In the genomic region with DNA sequence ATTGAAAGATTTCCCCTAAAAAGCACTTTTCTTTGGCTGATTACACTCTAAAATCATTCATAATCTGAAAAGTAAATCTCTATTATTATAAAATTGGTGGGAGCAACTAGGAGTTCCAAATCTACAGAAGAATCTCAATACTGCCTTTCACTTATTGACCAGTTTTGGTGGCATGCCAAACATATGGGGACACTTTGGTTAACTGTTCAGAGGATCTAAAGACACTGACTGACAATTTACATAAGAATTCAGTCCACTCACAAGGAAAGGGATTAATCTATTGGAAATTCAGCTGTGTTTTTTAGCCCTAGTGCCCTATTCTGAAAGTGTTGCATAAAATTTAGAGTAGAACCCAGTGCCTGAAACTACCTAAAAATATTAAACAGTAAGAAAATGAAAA, we compare ENCODE assay signal across 18 cellular contexts.
DNase-seq lines count a peak whose midpoint lies in the region; ATAC-seq, FAIRE-seq and TF ChIP-seq lines count a peak whose summit lies in the region.
"Had no signal": no experiment of that assay in that cellular context is flagged by ENCODE, and none has a peak within 500 bp of the region (broad histone marks: within the 10 kb centered on the region; RNA-seq: fewer than 3 reads in every experiment).

No MANE protein-coding gene starts in this region.

- POLR2A ChIA-PET in A673 (lab: Charles Lee; ENCODE audit: low non-redundant PET) = no interaction called here
- POLR2A ChIA-PET in IMR-90 (lab: Charles Lee; ENCODE audit: unreplicated experiment) = no interaction called here

- H3K4me3 Mint-ChIP-seq in neural progenitor cell = no peak overlapping the region
- H3K4me3 Mint-ChIP-seq: CD14-positive monocyte; CD8-positive, alpha-beta T cell; H9 had no signal

- H4K91ac ChIP-seq in IMR-90 (ENCODE audit: insufficient read depth, low read depth, low read length) = no peak overlapping the region; the same call in 1 of the 2 replicates

- H2BK15ac ChIP-seq in IMR-90 (ENCODE audit: low read depth, low read length) = no peak overlapping the region

- H4K20me1 ChIP-seq in IMR-90 (ENCODE audit: insufficient read depth, low read length) (no peaks in the 10 kb centered on the region), neural progenitor cell (ENCODE audit: low read depth) (no peaks in the 10 kb centered on the region)

- no peak overlapping the region for H3K27ac Mint-ChIP-seq in neural progenitor cell
- H3K27ac Mint-ChIP-seq: CD14-positive monocyte; CD8-positive, alpha-beta T cell had no signal

- 0 out of 2 replicates have a peak overlapping the region, but pooled peaks have one; percentile 8 for H3K23ac ChIP-seq in IMR-90 (ENCODE audit: low read depth, low read length)

- H3K9me1 ChIP-seq in IMR-90 (ENCODE audit: insufficient read depth, low read length) = no peaks in the 10 kb centered on the region

- ATAC-seq in IMR-90 (ENCODE audit: low read depth) = no peak
- ATAC-seq: CD8-positive, alpha-beta T cell had no signal

- H3K56ac ChIP-seq in IMR-90 (ENCODE audit: extremely low read depth, insufficient read depth, low read length) = no peak overlapping the region

- H3K27me3 Mint-ChIP-seq in neural progenitor cell (ENCODE audit: insufficient read depth, low read depth) = no peaks in the 10 kb centered on the region

- TF ChIP-seq CTCF in A673 (conservative IDR thresholded peaks at IDR 0.05; ENCODE audit: low read depth, low read length) (no peak), IMR-90 (conservative IDR thresholded peaks at IDR 0.05; ENCODE audit: low read depth, low read length) (no peak), neural progenitor cell (IDR thresholded peaks at IDR 0.05) (no peak)

- H3K4me3 ChIP-seq in A673 (ENCODE audit: low read depth, low read length, poor library complexity, severe bottlenecking) (no peak overlapping the region), IMR-90 (ENCODE audit: insufficient read depth, low read depth, low read length) (no peak overlapping the region), adipocyte (ENCODE audit: low read length) (no peak overlapping the region), neural progenitor cell (no peak overlapping the region)

- no peak overlapping the region for H4K8ac ChIP-seq in IMR-90 (ENCODE audit: low read depth in 2 of 2, low read length in 2 of 2)

- peak overlapping the region; percentile 86 for H2BK120ac ChIP-seq in IMR-90 (ENCODE audit: low read depth, low read length)

- TF ChIP-seq RAD21 in IMR-90 (IDR thresholded peaks at IDR 0.05; ENCODE audit: low read length) = no peak

- H3K9me3 ChIP-seq in A673 (ENCODE audit: low read depth, low read length, poor library complexity, severe bottlenecking) = no peaks in the 10 kb centered on the region
- H3K9me3 ChIP-seq in IMR-90 (ENCODE audit: control insufficient read depth, insufficient read depth, low read length) = no peaks in the 10 kb centered on the region
- no peaks in the 10 kb centered on the region for H3K9me3 ChIP-seq in adipocyte (ENCODE audit: control insufficient read depth, low read length)
- H3K9me3 ChIP-seq in neural progenitor cell (ENCODE audit: low read depth) = no peaks in the 10 kb centered on the region

- CTCF ChIA-PET in A673 (lab: Charles Lee) (no interaction called here), IMR-90 (lab: Yijun Ruan, JAX) (interaction anchor here (1.2 kb wide), 1 partner anchor 41 kb away, joined by 3 read pairs; no protein-coding TSS in a partner anchor)

- no peak overlapping the region for H2AK9ac ChIP-seq in IMR-90 (replicated peaks; ENCODE audit: low read depth, low read length, poor library complexity)

- H3K36me3 ChIP-seq in A673 (ENCODE audit: insufficient read depth, low read length, poor library complexity, severe bottlenecking) = no peaks in the 10 kb centered on the region
- no peaks in the 10 kb centered on the region for H3K36me3 ChIP-seq in IMR-90 (ENCODE audit: control insufficient read depth, insufficient read depth, low read length)
- no peaks in the 10 kb centered on the region for H3K36me3 ChIP-seq in adipocyte (ENCODE audit: control insufficient read depth, insufficient read depth, low read length, severe bottlenecking)
- H3K36me3 ChIP-seq in neural progenitor cell = no peaks in the 10 kb centered on the region

- H3K4me1 ChIP-seq in A673 (ENCODE audit: insufficient read depth, low read length, poor library complexity, severe bottlenecking) (no peaks in the 10 kb centered on the region), IMR-90 (ENCODE audit: control insufficient read depth, insufficient read depth, low read length) (peaks cover 4% of the 10 kb centered on the region), adipocyte (ENCODE audit: control insufficient read depth, insufficient read depth, low read length) (no peaks in the 10 kb centered on the region), neural progenitor cell (peaks cover 10% of the 10 kb centered on the region)

- H3K79me2 ChIP-seq in neural progenitor cell (ENCODE audit: low read depth) = no peaks in the 10 kb centered on the region

- in situ Hi-C loops in IMR-90 (cut with MboI; ENCODE audit: low sequenced_read_pairs) = no loop called here

- dilution Hi-C loops in IMR-90 (cut with HindIII; ENCODE audit: low sequenced_read_pairs, unreplicated experiment) = no loop called here

- H3K9ac ChIP-seq in IMR-90 (ENCODE audit: low read depth, low read length) (no peak overlapping the region), adipocyte (ENCODE audit: low read length) (no peak overlapping the region), neural progenitor cell (no peak overlapping the region)

- no peak for FAIRE-seq in RCC 7860 (lab: Jason Lieb, UNC)
- FAIRE-seq: D721Med, GM12892 had no signal

- TF ChIP-seq POLR2A in IMR-90 (IDR thresholded peaks at IDR 0.05; ENCODE audit: low read depth, low read length) = no peak

- H3K4ac ChIP-seq in IMR-90 (ENCODE audit: low read depth, low read length) = peak overlapping the region; percentile 28; the same call in 1 of the 2 replicates

- peak overlapping the region; percentile 85; the same call in 1 of the 2 replicates for H2BK20ac ChIP-seq in IMR-90 (ENCODE audit: low read depth, low read length)

- peak overlapping the region; percentile 55; the same call in 1 of the 2 replicates for H4K5ac ChIP-seq in IMR-90 (ENCODE audit: low read depth, low read length)

- no peak overlapping the region for H3K4me2 ChIP-seq in IMR-90 (ENCODE audit: low read depth, low read length)
- H3K4me2 ChIP-seq in neural progenitor cell = no peak overlapping the region

- H3K79me1 ChIP-seq in IMR-90 (ENCODE audit: low read depth in 1 of 2, low read length in 2 of 2) = no peaks in the 10 kb centered on the region

- H2AFZ ChIP-seq in IMR-90 (replicated peaks; ENCODE audit: low read length, poor library complexity) (no peak overlapping the region), neural progenitor cell (replicated peaks) (peak overlapping the region; percentile 39)

- no TSS peak for BruUV-seq in A673 (replicated peaks; lab: Mats Ljungman, UMichigan)
- no TSS peak for BruUV-seq in IMR-90 (replicated peaks; lab: Mats Ljungman, UMichigan)

- H3K27me3 ChIP-seq in A673 (replicated peaks; ENCODE audit: insufficient read depth, low read depth, low read length, poor library complexity) = no peaks in the 10 kb centered on the region
- H3K27me3 ChIP-seq in IMR-90 (ENCODE audit: control insufficient read depth, insufficient read depth, low read length) = no peaks in the 10 kb centered on the region
- no peaks in the 10 kb centered on the region for H3K27me3 ChIP-seq in adipocyte (replicated peaks; ENCODE audit: control insufficient read depth, insufficient read depth, low read length)
- H3K27me3 ChIP-seq in neural progenitor cell = no peaks in the 10 kb centered on the region

- no peaks in the 10 kb centered on the region for H3F3A ChIP-seq in neural progenitor cell (ENCODE audit: low read depth)

- H2BK5ac ChIP-seq in IMR-90 (ENCODE audit: low read depth, low read length, poor library complexity, severe bottlenecking) = peak overlapping the region; percentile 72

- H3K9me3 Mint-ChIP-seq in neural progenitor cell = no peaks in the 10 kb centered on the region
- H3K9me3 Mint-ChIP-seq: CD8-positive, alpha-beta T cell; H9 had no signal

- intact Hi-C loops in A673 (cut with micrococcal nuclease; ENCODE audit: unreplicated experiment) = no loop called here
- intact Hi-C loops in IMR-90 (cut with micrococcal nuclease) = no loop called here

- 0 out of 2 replicates have a peak overlapping the region, but pooled peaks have one; percentile 78 for H3K14ac ChIP-seq in IMR-90 (replicated peaks; ENCODE audit: low read depth, low read length)

- H3K36me3 Mint-ChIP-seq in neural progenitor cell = no peaks in the 10 kb centered on the region
- H3K36me3 Mint-ChIP-seq: CD14-positive monocyte; CD8-positive, alpha-beta T cell had no signal

- H3K27ac ChIP-seq in A673 (ENCODE audit: low read depth, low read length, poor library complexity, severe bottlenecking) = no peak overlapping the region
- no peak overlapping the region for H3K27ac ChIP-seq in IMR-90 (ENCODE audit: insufficient read depth, low read length)
- H3K27ac ChIP-seq in neural progenitor cell = no peak overlapping the region

- DNase-seq in A673 (ENCODE audit: low spot score) = peak; percentile 39
- no peak for DNase-seq in IMR-90
- DNase-seq in adipocyte (ENCODE audit: low read depth) = peak; percentile 6
- no peak for DNase-seq in neural progenitor cell (ENCODE audit: low spot score)
- DNase-seq in NCI-H1694 treated with DMSO at 0.1 percent for 48 hours (lab: John Stamatoyannopoulos, UW) = no peak
- no peak for DNase-seq in NCI-H146 treated with DMSO at 0.1 percent for 48 hours (lab: John Stamatoyannopoulos, UW; ENCODE audit: unreplicated experiment)
- no peak for DNase-seq in RCC 7860 (ENCODE audit: low spot score)
- DNase-seq: 8988T; CD8-positive, alpha-beta T cell; COR-L47; DMS153; DND-41; GDM1; GOT3; H9 had no signal

- H3K18ac ChIP-seq in IMR-90 (ENCODE audit: low read depth, low read length) = peak overlapping the region; percentile 82; the same call in 1 of the 2 replicates

- H3K4me1 Mint-ChIP-seq in neural progenitor cell = no peaks in the 10 kb centered on the region
- H3K4me1 Mint-ChIP-seq: CD14-positive monocyte had no signal

- H2AK5ac ChIP-seq in IMR-90 (ENCODE audit: low read depth, low read length) = no peak overlapping the region

TF ChIP-seq in IMR-90, 13 proteins besides CTCF, POLR2A, EP300 and RAD21:
- no peak for TF ChIP-seq BHLHE40 (IDR thresholded peaks at IDR 0.05; ENCODE audit: low read depth, low read length)
- TF ChIP-seq, protein P1, sequence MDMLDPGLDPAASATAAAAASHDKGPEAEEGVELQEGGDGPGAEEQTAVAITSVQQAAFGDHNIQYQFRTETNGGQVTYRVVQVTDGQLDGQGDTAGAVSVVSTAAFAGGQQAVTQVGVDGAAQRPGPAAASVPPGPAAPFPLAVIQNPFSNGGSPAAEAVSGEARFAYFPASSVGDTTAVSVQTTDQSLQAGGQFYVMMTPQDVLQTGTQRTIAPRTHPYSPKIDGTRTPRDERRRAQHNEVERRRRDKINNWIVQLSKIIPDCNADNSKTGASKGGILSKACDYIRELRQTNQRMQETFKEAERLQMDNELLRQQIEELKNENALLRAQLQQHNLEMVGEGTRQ (IDR thresholded peaks at IDR 0.05; ENCODE audit: low read depth, low read length) = no peak
- no peak for TF ChIP-seq MXI1 (IDR thresholded peaks at IDR 0.05; ENCODE audit: borderline replicate concordance, low read depth, low read length)

Comparison
In these comparisons a context has a peak if more than half of its experiments do, and no peak if none do; other contexts are left out.
1. DNase-seq: peak in A673 (single experiment) and adipocyte (single experiment); none in IMR-90 (single experiment), neural progenitor cell (single experiment), NCI-H1694 treated with DMSO at 0.1 percent for 48 hours (single experiment), NCI-H146 treated with DMSO at 0.1 percent for 48 hours (single experiment) and RCC 7860 (single experiment).